9 cellular contexts compared by ENCODE assay signal in the genomic region with DNA sequence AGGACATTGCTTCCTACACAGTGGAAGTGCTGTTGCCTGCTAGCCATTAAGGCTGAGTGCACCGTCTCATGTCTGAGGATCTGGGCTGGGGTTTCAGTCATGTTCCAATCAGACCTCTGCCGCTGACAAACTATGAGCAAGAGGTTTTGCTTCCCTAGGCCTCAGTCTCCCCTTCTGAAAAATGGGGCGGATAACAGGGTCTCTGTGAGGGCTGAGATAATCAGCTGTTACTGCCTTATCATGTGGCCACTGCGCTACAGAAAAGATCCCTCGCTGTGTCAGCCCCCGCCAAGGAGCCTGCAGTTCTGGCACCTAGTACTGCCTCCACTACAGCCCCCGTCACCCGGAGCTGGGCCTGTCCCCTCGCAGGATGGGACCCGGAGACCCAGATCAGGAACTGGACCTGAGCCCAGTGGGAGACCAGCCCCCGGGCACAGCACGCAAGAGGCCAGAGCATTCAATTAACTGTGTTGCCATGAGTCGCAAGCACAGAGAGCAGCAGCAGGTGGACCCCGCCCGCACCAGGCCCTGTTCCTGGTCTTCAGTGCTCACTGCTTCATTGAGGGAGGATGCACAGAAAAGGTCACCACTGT. TPM values are rescaled to one million over a fixed set of nuclear protein-coding genes. Genes with fewer than 3 reads are reported as not detected.
DNase-seq lines count a peak whose midpoint lies in the region; ATAC-seq and TF ChIP-seq lines count a peak whose summit lies in the region.
"Had no signal": no experiment of that assay in that cellular context is flagged by ENCODE, and none has a peak within 500 bp of the region (broad histone marks: within the 10 kb centered on the region; RNA-seq: fewer than 3 reads in every experiment).

No MANE protein-coding gene starts in this region.

- POLR2A ChIA-PET in BJ (lab: Charles Lee) = interaction anchor here (0.6 kb wide), 1 partner anchor 397 kb away, joined by 3 read pairs; no protein-coding TSS in a partner anchor

- peaks cover 5% of the 10 kb centered on the region for H3K9me3 Mint-ChIP-seq in endodermal cell
- H3K9me3 Mint-ChIP-seq in nephron progenitor cell = no peaks in the 10 kb centered on the region

- H3K27me3 Mint-ChIP-seq in endodermal cell (ENCODE audit: insufficient read depth) (no peaks in the 10 kb centered on the region), nephron progenitor cell (ENCODE audit: low read depth, poor library complexity) (no peaks in the 10 kb centered on the region)

- H3K36me3 Mint-ChIP-seq in endodermal cell (ENCODE audit: low read depth) (peaks cover 20% of the 10 kb centered on the region), nephron progenitor cell (ENCODE audit: low read depth) (peaks cover 11% of the 10 kb centered on the region)

- H3K9ac ChIP-seq in endodermal cell (ENCODE audit: extremely low read depth, low read length, poor library complexity, severe bottlenecking) = peak overlapping the region; percentile 38

- H3K27ac ChIP-seq in endodermal cell (ENCODE audit: low read depth, low read length) = no peak overlapping the region

- CTCF ChIA-PET in BJ (lab: Yijun Ruan, JAX) = no interaction called here

- WGBS in endodermal cell (ENCODE audit: insufficient coverage in 1 of 2, insufficient read length in 1 of 2), 2 experiments = 90 to 92% methylated on average over 15 of the region's 15 CpGs

- H3K27ac Mint-ChIP-seq in endodermal cell (no peak overlapping the region), nephron progenitor cell (peak overlapping the region; percentile 96)

- H3K9me3 ChIP-seq in MG63 (no peaks in the 10 kb centered on the region), endodermal cell (ENCODE audit: control insufficient read depth, low read length) (no peaks in the 10 kb centered on the region)

- H3K4me1 Mint-ChIP-seq in endodermal cell = peaks cover 20% of the 10 kb centered on the region
- peaks cover 48% of the 10 kb centered on the region for H3K4me1 Mint-ChIP-seq in nephron progenitor cell

- H3K4me3 Mint-ChIP-seq in endodermal cell = no peak overlapping the region
- H3K4me3 Mint-ChIP-seq in nephron progenitor cell = no peak overlapping the region

- no peak for TF ChIP-seq CTCF in BJ (IDR thresholded peaks at IDR 0.05; ENCODE audit: insufficient read depth, low read depth, low read length)
- TF ChIP-seq CTCF in endodermal cell (conservative IDR thresholded peaks at IDR 0.05) = no peak
- TF ChIP-seq CTCF in nephron progenitor cell (IDR thresholded peaks at IDR 0.05) = no peak

- H3K4me3 ChIP-seq in BJ (ENCODE audit: low read depth, low read length) = peak overlapping the region; percentile 45
- peak overlapping the region; percentile 50 for H3K4me3 ChIP-seq in MG63
- H3K4me3 ChIP-seq in endodermal cell (ENCODE audit: low read length) = peak overlapping the region; percentile 72

- no peak for DNase-seq in BJ (ENCODE audit: low read depth)
- DNase-seq in MG63 = no peak
- DNase-seq in endodermal cell = no peak
- no peak for DNase-seq in nephron progenitor cell
- DNase-seq in NCI-H2081 (lab: John Stamatoyannopoulos, UW) = no peak
- no peak for DNase-seq in stimulated activated CD4-positive, alpha-beta T cell treated with anti-CD3 and anti-CD28 coated beads, Interleukin-12 subunit alpha, Interleukin-12 subunit beta, amount 100 ng/mL, for 4 hours
- DNase-seq in SIG-M5 treated with dmso at 0.1 percent for 504 hours (lab: John Stamatoyannopoulos, UW; ENCODE audit: unreplicated experiment) = no peak
- DNase-seq: NCI-H1105 treated with DMSO at 0.1 percent for 48 hours had no signal

- H3K36me3 ChIP-seq in BJ (ENCODE audit: control insufficient read depth, insufficient read depth, low read length) = peaks cover 3% of the 10 kb centered on the region; the same call in 1 of the 2 replicates
- H3K36me3 ChIP-seq in MG63 = peaks cover 46% of the 10 kb centered on the region
- H3K36me3 ChIP-seq in endodermal cell (ENCODE audit: control insufficient read depth, insufficient read depth, low read length) = peaks cover 6% of the 10 kb centered on the region

- ATAC-seq in GM21447 (IDR thresholded peaks at IDR 0.05; ENCODE audit: unreplicated experiment) = no peak

- H3K4me1 ChIP-seq in endodermal cell (ENCODE audit: control insufficient read depth, insufficient read depth, low read length) = peaks cover 4% of the 10 kb centered on the region

- no peaks in the 10 kb centered on the region for H3K27me3 ChIP-seq in BJ (ENCODE audit: control insufficient read depth, insufficient read depth, low read length)
- no peaks in the 10 kb centered on the region for H3K27me3 ChIP-seq in MG63
- H3K27me3 ChIP-seq in endodermal cell (ENCODE audit: control insufficient read depth, insufficient read depth, low read length, poor library complexity, severe bottlenecking) = no peaks in the 10 kb centered on the region

RNA-seq across cellular contexts. Expression of a gene that starts 3.0 kb away (rescaled TPM):
- 14.6 and 28.9 TPM in 2 replicates for polyA plus RNA-seq in BJ (2011; rRNA removed)
- 14.1 and 19.1 TPM in 2 replicates for polyA minus RNA-seq in BJ (2011; rRNA and poly(A)+ RNA removed)
- 29.4 and 46.4 TPM in 2 replicates for total RNA-seq in MG63 (2014; rRNA removed; shearing (Covaris generic); ENCODE audit: low replicate concordance)
- total RNA-seq in endodermal cell = 100 to 1,000 TPM; 161 to 163 TPM
- 78.3 TPM for polyA plus RNA-seq in endodermal cell (2013, experiment 1 of 2)
- polyA plus RNA-seq in endodermal cell (2013, experiment 2 of 2) = 66.1 TPM

RNA-seq across cellular contexts. Expression of a gene that starts 6.8 kb away (rescaled TPM):
- polyA plus RNA-seq in BJ (2011; rRNA removed) = 40.5 and 42.0 TPM in 2 replicates
- polyA minus RNA-seq in BJ (2011; rRNA and poly(A)+ RNA removed) = 17.5 and 21.6 TPM in 2 replicates
- total RNA-seq in MG63 (2014; rRNA removed; shearing (Covaris generic); ENCODE audit: low replicate concordance) = 12.1 and 16.5 TPM in 2 replicates
- 10 to 100 TPM; 41.3 to 47.0 TPM for total RNA-seq in endodermal cell
- polyA plus RNA-seq in endodermal cell (2013, experiment 1 of 2) = 29.0 TPM
- 26.6 TPM for polyA plus RNA-seq in endodermal cell (2013, experiment 2 of 2)

RNA-seq across cellular contexts. Expression of a gene that starts 7.1 kb away (rescaled TPM):
- 17.6 and 26.7 TPM in 2 replicates for polyA plus RNA-seq in BJ (2011; rRNA removed)
- 20.6 and 23.7 TPM in 2 replicates for polyA minus RNA-seq in BJ (2011; rRNA and poly(A)+ RNA removed)
- 5.2 and 11.5 TPM in 2 replicates for total RNA-seq in MG63 (2014; rRNA removed; shearing (Covaris generic); ENCODE audit: low replicate concordance)
- total RNA-seq in endodermal cell = 10 to 100 TPM; 40.7 to 47.3 TPM
- polyA plus RNA-seq in endodermal cell (2013, experiment 1 of 2) = 35.5 TPM
- polyA plus RNA-seq in endodermal cell (2013, experiment 2 of 2) = 29.4 TPM

RNA-seq across cellular contexts. Expression of a gene that starts 19.4 kb away (rescaled TPM):
- polyA plus RNA-seq in BJ (2011; rRNA removed) = 30.7 and 67.6 TPM in 2 replicates
- 72.9 and 94.6 TPM in 2 replicates for polyA minus RNA-seq in BJ (2011; rRNA and poly(A)+ RNA removed)
- total RNA-seq in MG63 (2014; rRNA removed; shearing (Covaris generic); ENCODE audit: low replicate concordance) = 45.1 and 96.1 TPM in 2 replicates
- total RNA-seq in endodermal cell = 100 to 1,000 TPM; 279 to 287 TPM
- polyA plus RNA-seq in endodermal cell (2013, experiment 1 of 2) = 359 TPM
- 302 TPM for polyA plus RNA-seq in endodermal cell (2013, experiment 2 of 2)

RNA-seq across cellular contexts. Expression of a gene that starts 26.3 kb away (rescaled TPM):
- polyA plus RNA-seq in BJ (2011; rRNA removed) = 0.12 and 0.32 TPM in 2 replicates
- polyA minus RNA-seq in BJ (2011; rRNA and poly(A)+ RNA removed) = not detected in 2 replicates
- total RNA-seq in MG63 (2014; rRNA removed; shearing (Covaris generic); ENCODE audit: low replicate concordance) = 3.6 TPM in 1 of 2 replicates, not detected in the other
- total RNA-seq in endodermal cell = under 1 TPM in 1 of 2 donors, not detected in 1; 0.97 TPM
- polyA plus RNA-seq in endodermal cell (2013, experiment 1 of 2) = 0.68 TPM
- polyA plus RNA-seq in endodermal cell (2013, experiment 2 of 2) = 0.95 TPM
